ENCODE assay signal across 1 cellular context in genomic region chr5:144598451-144599068, GRCh38.
TF ChIP-seq lines count a peak whose summit lies in the region.

No MANE protein-coding gene starts in this region.

TF ChIP-seq in HepG2, 621 proteins besides CTCF, POLR2A, EP300 and RAD21 (continued from another document):
- no peak for TF ChIP-seq DMTF1 (CRISPR knock-in tag; IDR thresholded peaks at IDR 0.05)
- TF ChIP-seq ZGPAT (CRISPR knock-in tag; IDR thresholded peaks at IDR 0.05): no peak
- TF ChIP-seq ZNF724P (CRISPR knock-in tag; IDR thresholded peaks at IDR 0.05; ENCODE audit: borderline replicate concordance): no peak
- TF ChIP-seq GTF3A (CRISPR knock-in tag; conservative IDR thresholded peaks at IDR 0.05): no peak
- no peak for TF ChIP-seq MNT (IDR thresholded peaks at IDR 0.05)
- TF ChIP-seq SOX6 (IDR thresholded peaks at IDR 0.05): no peak
- no peak for TF ChIP-seq SOX6 (CRISPR knock-in tag; IDR thresholded peaks at IDR 0.05)
- no peak for TF ChIP-seq PITX1 (CRISPR knock-in tag; IDR thresholded peaks at IDR 0.05)
- TF ChIP-seq ZNF556 (CRISPR knock-in tag; IDR thresholded peaks at IDR 0.05; ENCODE audit: borderline replicate concordance): no peak
- TF ChIP-seq E2F5 (CRISPR knock-in tag; conservative IDR thresholded peaks at IDR 0.05): no peak
- TF ChIP-seq KLF12 (CRISPR knock-in tag; IDR thresholded peaks at IDR 0.05; ENCODE audit: borderline replicate concordance): no peak
- no peak for TF ChIP-seq ATF6 (CRISPR knock-in tag; conservative IDR thresholded peaks at IDR 0.05)
- TF ChIP-seq FOXP1 (IDR thresholded peaks at IDR 0.05): no peak
- TF ChIP-seq FOXP1 (CRISPR knock-in tag; IDR thresholded peaks at IDR 0.05): no peak
- no peak for TF ChIP-seq FOSL1 (CRISPR knock-in tag; IDR thresholded peaks at IDR 0.05; ENCODE audit: borderline replicate concordance)
- no peak for TF ChIP-seq MXD3 (CRISPR knock-in tag; IDR thresholded peaks at IDR 0.05)
TF ChIP-seq in HepG2: peak in this region for 0.
